Comparison of ENCODE assay signal across 9 cellular contexts in the genomic region with DNA sequence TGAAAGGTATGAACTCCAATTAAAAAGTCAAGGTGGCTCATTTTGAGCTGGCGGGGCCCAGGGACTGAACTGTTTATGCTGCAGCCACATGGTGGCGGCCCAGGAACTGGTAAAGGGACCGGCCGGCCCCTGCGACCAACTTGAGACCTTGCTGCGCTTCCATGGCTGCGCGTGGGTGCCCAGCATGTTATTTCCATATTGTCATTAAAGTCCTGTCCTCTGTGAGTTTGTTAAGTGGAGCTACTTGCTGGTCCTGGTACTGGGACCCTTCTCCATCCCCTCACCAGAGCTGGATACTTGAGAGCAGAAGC.
DNase-seq lines count a peak whose midpoint lies in the region; ATAC-seq and TF ChIP-seq lines count a peak whose summit lies in the region.
"Had no signal": no experiment of that assay in that cellular context is flagged by ENCODE, and none has a peak within 500 bp of the region (broad histone marks: within the 10 kb centered on the region; RNA-seq: fewer than 3 reads in every experiment).

No MANE protein-coding gene starts in this region.

- no peaks in the 10 kb centered on the region for H3K27me3 Mint-ChIP-seq in H9 (ENCODE audit: low read depth)
- H3K27me3 Mint-ChIP-seq in activated CD8-positive, alpha-beta T cell treated with anti-CD3 and anti-CD28 coated beads for 36 hours = no peaks in the 10 kb centered on the region
- H3K27me3 Mint-ChIP-seq: naive thymus-derived CD8-positive, alpha-beta T cell had no signal

- no peak overlapping the region for H3K56ac ChIP-seq in H9 (ENCODE audit: insufficient read length, low read depth, low read length)

- H3K4me1 Mint-ChIP-seq in H9 = peaks cover 8 to 9% of the 10 kb centered on the region in 2 experiments; a peak in 3 of 4 replicates
- no peaks in the 10 kb centered on the region for H3K4me1 Mint-ChIP-seq in activated CD8-positive, alpha-beta T cell treated with anti-CD3 and anti-CD28 coated beads for 36 hours (ENCODE audit: low read depth)
- H3K4me1 Mint-ChIP-seq: naive thymus-derived CD8-positive, alpha-beta T cell had no signal

- H2BK15ac ChIP-seq in H9 (ENCODE audit: low read depth, low read length) = no peak overlapping the region

- no peak overlapping the region for H2BK12ac ChIP-seq in H9 (ENCODE audit: insufficient read length, low read depth, low read length)

- no peak overlapping the region for H3K4me3 Mint-ChIP-seq in H9
- H3K4me3 Mint-ChIP-seq in activated CD8-positive, alpha-beta T cell treated with anti-CD3 and anti-CD28 coated beads for 36 hours = no peak overlapping the region
- H3K4me3 Mint-ChIP-seq: naive thymus-derived CD8-positive, alpha-beta T cell had no signal

- H2BK5ac ChIP-seq in H9 (ENCODE audit: insufficient read length, low read length) = no peak overlapping the region

- no peak overlapping the region for H3K4ac ChIP-seq in H9 (ENCODE audit: low read depth, low read length)

- ATAC-seq in activated CD8-positive, alpha-beta T cell treated with anti-CD3 and anti-CD28 coated beads for 36 hours = peak; percentile 47
- ATAC-seq in left lung = no peak
- no peak for ATAC-seq in HG03432 (IDR thresholded peaks at IDR 0.05; ENCODE audit: unreplicated experiment)
- ATAC-seq in GM21723 (IDR thresholded peaks at IDR 0.05; ENCODE audit: unreplicated experiment) = no peak
- ATAC-seq: naive thymus-derived CD8-positive, alpha-beta T cell had no signal

- H3K9me3 ChIP-seq in H9 (ENCODE audit: control insufficient read depth, low read depth, low read length) (no peaks in the 10 kb centered on the region), left lung (no peaks in the 10 kb centered on the region)

- TF ChIP-seq CTCF in H9 (conservative IDR thresholded peaks at IDR 0.05) = peak; percentile 82
- TF ChIP-seq CTCF in activated CD8-positive, alpha-beta T cell treated with anti-CD3 and anti-CD28 coated beads for 36 hours (IDR thresholded peaks at IDR 0.05) = peak; percentile 55
- peak in 1 of 2 donors; percentile 13 for TF ChIP-seq CTCF in left lung (IDR thresholded peaks at IDR 0.05)

- no peak overlapping the region for H3K14ac ChIP-seq in H9 (ENCODE audit: insufficient read depth, low read length)

- no peaks in the 10 kb centered on the region for H3K79me1 ChIP-seq in H9 (ENCODE audit: insufficient read depth, low read depth, low read length, poor library complexity, severe bottlenecking)

- WGBS in H9 (ENCODE audit: extremely low coverage, insufficient read length, low lambda C conversion rate) = no CpG with 5 or more reads among the region's 8 CpGs

- no peaks in the 10 kb centered on the region for H3K79me2 ChIP-seq in H9 (ENCODE audit: insufficient read depth, low read length)

- no peak overlapping the region for H3K18ac ChIP-seq in H9 (ENCODE audit: insufficient read length, low read depth, low read length)

- H2AFZ ChIP-seq in H9 (ENCODE audit: low read length) = no peak overlapping the region

- H4K8ac ChIP-seq in H9 (replicated peaks; ENCODE audit: insufficient read length, low read depth, low read length) = no peak overlapping the region

- H3K4me1 ChIP-seq in H9 (ENCODE audit: insufficient read depth, low read length) (no peaks in the 10 kb centered on the region), left lung (no peaks in the 10 kb centered on the region)

- H3K36me3 ChIP-seq in left lung = peaks cover 0 to 36% of the 10 kb centered on the region in 2 donors

- H3K36me3 Mint-ChIP-seq in H9 (ENCODE audit: insufficient read depth in 1 of 3, low read depth in 3 of 3) = no peaks in the 10 kb centered on the region
- no peaks in the 10 kb centered on the region for H3K36me3 Mint-ChIP-seq in activated CD8-positive, alpha-beta T cell treated with anti-CD3 and anti-CD28 coated beads for 36 hours (ENCODE audit: low read depth)

- CTCF ChIA-PET in activated CD8-positive, alpha-beta T cell treated with anti-CD3 and anti-CD28 coated beads for 36 hours (lab: Charles Lee) = interaction anchor here (0.8 to 4.7 kb wide), 8 partner anchors 8 to 140 kb away, joined by 3 to 55 read pairs (median 4); no protein-coding TSS in a partner anchor

- DNase-seq in CD1c-positive myeloid dendritic cell (ENCODE audit: extremely low spot score) = peak; percentile 38
- DNase-seq in H9 = peak; percentile 57
- DNase-seq in activated CD8-positive, alpha-beta T cell treated with anti-CD3 and anti-CD28 coated beads for 36 hours = peak; percentile 56
- peak; percentile 24 to 63 for DNase-seq in left lung
- DNase-seq in NCI-H1417 treated with DMSO at 0.1 percent for 48 hours (lab: John Stamatoyannopoulos, UW) = no peak
- DNase-seq in dedifferentiated amniotic fluid mesenchymal stem cell (ENCODE audit: extremely low spot score) = no peak

- H3K9me3 Mint-ChIP-seq in H9 = no peaks in the 10 kb centered on the region
- H3K9me3 Mint-ChIP-seq in activated CD8-positive, alpha-beta T cell treated with anti-CD3 and anti-CD28 coated beads for 36 hours = no peaks in the 10 kb centered on the region
- H3K9me3 Mint-ChIP-seq: naive thymus-derived CD8-positive, alpha-beta T cell had no signal

- H3K4me2 ChIP-seq in H9 (ENCODE audit: insufficient read depth, insufficient read length, low read length) = no peak overlapping the region

- H4K20me1 ChIP-seq in H9 (ENCODE audit: control insufficient read depth, insufficient read depth, insufficient read length) = peaks cover 3% of the 10 kb centered on the region

- no peaks in the 10 kb centered on the region for H3K23me2 ChIP-seq in H9 (ENCODE audit: insufficient read length, low read depth, low read length, poor library complexity, severe bottlenecking)

- H3K9ac ChIP-seq in H9 (ENCODE audit: extremely low read depth, insufficient read length, low read length) = no peak overlapping the region

- no peak overlapping the region for H3K27ac ChIP-seq in H9 (ENCODE audit: insufficient read length, low read depth, low read length)
- H3K27ac ChIP-seq in left lung = no peak overlapping the region

- no peak overlapping the region for H2AK5ac ChIP-seq in H9 (ENCODE audit: insufficient read length, low read length)

- no peak overlapping the region for H2BK20ac ChIP-seq in H9 (ENCODE audit: low read depth, low read length, poor library complexity, severe bottlenecking)

- intact Hi-C loops in activated CD8-positive, alpha-beta T cell treated with anti-CD3 and anti-CD28 coated beads for 36 hours (cut with micrococcal nuclease) = loop anchor here (5.0 kb wide), 1 partner anchor 122 kb away; no protein-coding TSS in a partner anchor
- intact Hi-C loops in left lung (cut with DNase I) = no loop called here

- H4K91ac ChIP-seq in H9 (ENCODE audit: insufficient read length, low read depth, low read length) = no peak overlapping the region

- H3K27me3 ChIP-seq in H9 (ENCODE audit: insufficient read depth, low read length) (no peaks in the 10 kb centered on the region), left lung (no peaks in the 10 kb centered on the region)

- H3K23ac ChIP-seq in H9 (ENCODE audit: insufficient read length, low read depth, low read length) = no peak overlapping the region

- no peak overlapping the region for H3K4me3 ChIP-seq in left lung

- POLR2A ChIA-PET in activated CD8-positive, alpha-beta T cell treated with anti-CD3 and anti-CD28 coated beads for 36 hours (lab: Charles Lee) = interaction anchor here (0.6 kb wide), 1 partner anchor 79 kb away, joined by 3 read pairs; no protein-coding TSS in a partner anchor

- no peak overlapping the region for H2BK120ac ChIP-seq in H9 (ENCODE audit: low read depth, low read length, poor library complexity, severe bottlenecking)

- H3K27ac Mint-ChIP-seq in H9 = no peak overlapping the region
- H3K27ac Mint-ChIP-seq in activated CD8-positive, alpha-beta T cell treated with anti-CD3 and anti-CD28 coated beads for 36 hours = no peak overlapping the region

- no peak overlapping the region for H3T11ph ChIP-seq in H9 (ENCODE audit: low read length)

- H4K5ac ChIP-seq in H9 (ENCODE audit: insufficient read length, low read depth, low read length) = no peak overlapping the region

Comparison
In these comparisons a context has a peak if more than half of its experiments do, and no peak if none do; other contexts are left out.
1. DNase-seq: peak in CD1c-positive myeloid dendritic cell (single experiment), H9 (single experiment), activated CD8-positive, alpha-beta T cell treated with anti-CD3 and anti-CD28 coated beads for 36 hours (single experiment) and left lung (2 of 2); none in NCI-H1417 treated with DMSO at 0.1 percent for 48 hours (single experiment) and dedifferentiated amniotic fluid mesenchymal stem cell (single experiment).